10 cellular contexts compared by ENCODE assay signal in the genomic region with DNA sequence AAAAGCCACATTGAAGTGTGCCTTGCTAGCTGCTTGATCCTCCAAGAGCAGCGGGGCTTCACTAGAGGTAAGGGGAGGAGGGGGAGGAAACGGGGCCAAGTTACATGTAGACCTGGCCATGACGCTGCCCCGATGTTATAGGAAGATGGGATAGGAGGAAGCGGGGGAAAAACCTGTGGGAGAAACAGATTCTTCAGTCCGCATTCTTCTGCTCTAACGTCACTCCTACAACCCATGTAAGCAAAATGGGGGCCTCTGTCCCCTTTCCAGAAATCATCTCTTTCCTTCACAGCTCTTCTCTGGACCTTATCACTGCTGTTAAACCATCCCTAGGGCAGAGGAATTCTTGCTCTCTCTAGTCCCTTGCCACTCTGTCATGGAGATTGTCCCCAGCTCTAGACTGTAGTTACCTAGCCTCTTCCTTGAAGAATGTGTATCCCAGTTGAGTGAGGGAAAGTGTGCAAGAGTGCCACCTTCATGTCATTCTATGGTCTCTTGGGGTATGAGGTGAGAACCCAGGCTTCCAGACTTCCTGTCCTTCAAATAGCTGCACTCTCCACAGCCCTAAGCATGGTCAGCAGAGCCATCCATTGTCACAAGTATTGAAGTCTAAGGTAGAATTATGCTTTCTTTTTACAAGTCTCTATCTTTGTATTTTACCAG. TPM values are rescaled to one million over a fixed set of nuclear protein-coding genes. Genes with fewer than 3 reads are reported as not detected.
DNase-seq lines count a peak whose midpoint lies in the region; ATAC-seq and TF ChIP-seq lines count a peak whose summit lies in the region.
"Had no signal": no experiment of that assay in that cellular context is flagged by ENCODE, and none has a peak within 500 bp of the region (broad histone marks: within the 10 kb centered on the region; RNA-seq: fewer than 3 reads in every experiment).

No MANE protein-coding gene starts in this region.

- peaks cover 0 to 80% (median 35%) of the 10 kb centered on the region in 4 donors for H3K4me1 ChIP-seq in tibial artery

- no peak for TF ChIP-seq CTCF in tibial artery (IDR thresholded peaks at IDR 0.05)

- no peaks in the 10 kb centered on the region for H3K9me3 Mint-ChIP-seq in activated T-cell treated with anti-CD3 and anti-CD28 coated beads, Interleukin-2, amount 50 U/mL, for 24 hours
- no peaks in the 10 kb centered on the region for H3K9me3 Mint-ChIP-seq in activated T-cell treated with anti-CD3 and anti-CD28 coated beads, Interleukin-2, amount 50 U/mL, for 4 hours
- H3K9me3 Mint-ChIP-seq in activated T-helper 17 cell treated with anti-CD3 and anti-CD28 coated beads, Interleukin-2, amount 50 U/mL, for 72 hours, result no peaks in the 10 kb centered on the region

- DNase-seq in activated T-cell treated with anti-CD3 and anti-CD28 coated beads, Interleukin-2, amount 50 U/mL, for 24 hours, result no peak
- DNase-seq in activated T-cell treated with anti-CD3 and anti-CD28 coated beads, Interleukin-2, amount 50 U/mL, for 4 hours, result no peak
- DNase-seq in left kidney (ENCODE audit: low read depth, low spot score) (peak; percentile 74), tibial artery (no peak), amniotic stem cell (lab: John Stamatoyannopoulos, UW) (no peak)
- DNase-seq: hippocampal formation, NCI-H82 had no signal

- H3K27ac Mint-ChIP-seq in activated T-cell treated with anti-CD3 and anti-CD28 coated beads, Interleukin-2, amount 50 U/mL, for 24 hours, result peak overlapping the region; percentile 12
- H3K27ac Mint-ChIP-seq in activated T-helper 17 cell treated with anti-CD3 and anti-CD28 coated beads, Interleukin-2, amount 50 U/mL, for 72 hours, result peak overlapping the region; percentile 65

- peaks cover 39% of the 10 kb centered on the region for H3K36me3 Mint-ChIP-seq in activated T-cell treated with anti-CD3 and anti-CD28 coated beads, Interleukin-2, amount 50 U/mL, for 24 hours (ENCODE audit: low read depth)
- H3K36me3 Mint-ChIP-seq in activated T-cell treated with anti-CD3 and anti-CD28 coated beads, Interleukin-2, amount 50 U/mL, for 4 hours (ENCODE audit: insufficient read depth), result peaks cover 23% of the 10 kb centered on the region
- peaks cover 48% of the 10 kb centered on the region for H3K36me3 Mint-ChIP-seq in activated T-helper 17 cell treated with anti-CD3 and anti-CD28 coated beads, Interleukin-2, amount 50 U/mL, for 72 hours (ENCODE audit: low read depth)

- no peaks in the 10 kb centered on the region for H3K27me3 Mint-ChIP-seq in activated T-cell treated with anti-CD3 and anti-CD28 coated beads, Interleukin-2, amount 50 U/mL, for 24 hours
- no peaks in the 10 kb centered on the region for H3K27me3 Mint-ChIP-seq in activated T-cell treated with anti-CD3 and anti-CD28 coated beads, Interleukin-2, amount 50 U/mL, for 4 hours (ENCODE audit: low read depth)
- no peaks in the 10 kb centered on the region for H3K27me3 Mint-ChIP-seq in activated T-helper 17 cell treated with anti-CD3 and anti-CD28 coated beads, Interleukin-2, amount 50 U/mL, for 72 hours

- ATAC-seq in activated T-cell treated with anti-CD3 and anti-CD28 coated beads, Interleukin-2, amount 50 U/mL, for 4 hours, result no peak
- ATAC-seq in activated T-helper 17 cell treated with anti-CD3 and anti-CD28 coated beads, Interleukin-2, amount 50 U/mL, for 72 hours (replicated peaks), result no peak
- no peak for ATAC-seq in GM19463 (IDR thresholded peaks at IDR 0.05; ENCODE audit: unreplicated experiment)
- ATAC-seq in GM21717 (IDR thresholded peaks at IDR 0.05; ENCODE audit: unreplicated experiment), result no peak

- peaks cover 53% of the 10 kb centered on the region for H3K4me1 Mint-ChIP-seq in activated T-cell treated with anti-CD3 and anti-CD28 coated beads, Interleukin-2, amount 50 U/mL, for 24 hours (ENCODE audit: low read depth)
- H3K4me1 Mint-ChIP-seq in activated T-cell treated with anti-CD3 and anti-CD28 coated beads, Interleukin-2, amount 50 U/mL, for 4 hours (ENCODE audit: low read depth), result peaks cover 72% of the 10 kb centered on the region
- H3K4me1 Mint-ChIP-seq in activated T-helper 17 cell treated with anti-CD3 and anti-CD28 coated beads, Interleukin-2, amount 50 U/mL, for 72 hours, result peaks cover 36% of the 10 kb centered on the region

- H3K27ac ChIP-seq in tibial artery, result peak overlapping the region; percentile 96 to 97

- H3K36me3 ChIP-seq in tibial artery, result peaks cover 39 to 41% (median 41%) of the 10 kb centered on the region in 3 donors

- no peaks in the 10 kb centered on the region for H3K9me3 ChIP-seq in tibial artery

- no peaks in the 10 kb centered on the region for H3K27me3 ChIP-seq in tibial artery

- intact Hi-C loops in tibial artery (cut with DNase I; ENCODE audit: low total_unique reads), result no loop called here

- H3K4me3 Mint-ChIP-seq in activated T-cell treated with anti-CD3 and anti-CD28 coated beads, Interleukin-2, amount 50 U/mL, for 24 hours, result no peak overlapping the region
- H3K4me3 Mint-ChIP-seq in activated T-cell treated with anti-CD3 and anti-CD28 coated beads, Interleukin-2, amount 50 U/mL, for 4 hours, result no peak overlapping the region
- peak overlapping the region; percentile 35 for H3K4me3 Mint-ChIP-seq in activated T-helper 17 cell treated with anti-CD3 and anti-CD28 coated beads, Interleukin-2, amount 50 U/mL, for 72 hours

- no peak overlapping the region for H3K4me3 ChIP-seq in tibial artery

RNA-seq across cellular contexts. Expression of a gene that starts 11.4 kb away (rescaled TPM):
- total RNA-seq in activated T-cell treated with anti-CD3 and anti-CD28 coated beads, Interleukin-2, amount 50 U/mL, for 4 hours, result 10 to 100 TPM; 16.6 to 20.9 (median 17.7) TPM
- 10 to 100 TPM; 33.1 to 43.0 TPM for total RNA-seq in activated T-helper 17 cell treated with anti-CD3 and anti-CD28 coated beads, Interleukin-2, amount 50 U/mL, for 72 hours
